8 cellular contexts compared by ENCODE assay signal in genomic region chr20:25319241-25320034, GRCh38.
DNase-seq lines count a peak whose midpoint lies in the region; ATAC-seq and TF ChIP-seq lines count a peak whose summit lies in the region.

No MANE protein-coding gene starts in this region.

- no TSS peak for BruUV-seq in OCI-LY7 (replicated peaks; lab: Mats Ljungman, UMichigan)

- H3K9me3 ChIP-seq in OCI-LY7 (ENCODE audit: low read length), result no peaks in the 10 kb centered on the region
- no peaks in the 10 kb centered on the region for H3K9me3 ChIP-seq in muscle layer of duodenum (ENCODE audit: control insufficient read depth in 1 of 2, low read length in 2 of 2)

- H3K4me3 ChIP-seq in GM12875 (ENCODE audit: low read depth, low read length), result no peak overlapping the region
- peak overlapping the region; percentile 45 for H3K4me3 ChIP-seq in OCI-LY7 (ENCODE audit: low read depth, low read length, poor library complexity, severe bottlenecking)
- H3K4me3 ChIP-seq in muscle layer of duodenum (ENCODE audit: low read depth in 1 of 2, low read length in 2 of 2), result no peak overlapping the region

- POLR2A ChIA-PET in OCI-LY7 (lab: Charles Lee), result interaction anchor here (0.6 to 2.0 kb wide), 4 partner anchors 24 to 78 kb away, joined by 3 to 5 read pairs (median 4); partner anchors contain the start of gene ABHD12

- ATAC-seq in HG02852 (IDR thresholded peaks at IDR 0.05; ENCODE audit: unreplicated experiment), result peak; percentile 14

- TF ChIP-seq CTCF in GM12875 (IDR thresholded peaks at IDR 0.05; ENCODE audit: borderline replicate concordance, insufficient read depth, low read depth, low read length) (peak; percentile 19; the same call in 1 of the 2 replicates), OCI-LY7 (conservative IDR thresholded peaks at IDR 0.05; ENCODE audit: low read length) (peak; percentile 36)

- H3K9me2 ChIP-seq in OCI-LY7 (ENCODE audit: insufficient read depth, low read length), result no peaks in the 10 kb centered on the region

- no peaks in the 10 kb centered on the region for H4K20me1 ChIP-seq in OCI-LY7 (ENCODE audit: insufficient read depth, low read length)

- CTCF ChIA-PET in OCI-LY7 (lab: Charles Lee; ENCODE audit: unreplicated experiment), result interaction anchor here (0.9 kb wide), 1 partner anchor 26 kb away, joined by 4 read pairs; no protein-coding TSS in a partner anchor

- H3K4me1 ChIP-seq in OCI-LY7 (ENCODE audit: insufficient read depth, low read length, poor library complexity, severe bottlenecking), result peaks cover 42% of the 10 kb centered on the region
- peaks cover 4 to 6% of the 10 kb centered on the region in 2 donors for H3K4me1 ChIP-seq in muscle layer of duodenum (ENCODE audit: control insufficient read depth in 1 of 2, insufficient read depth in 2 of 2, low read length in 2 of 2)

- no peaks in the 10 kb centered on the region for H3K79me2 ChIP-seq in OCI-LY7 (ENCODE audit: insufficient read depth, low read depth, low read length)

- intact Hi-C loops in OCI-LY7 (cut with micrococcal nuclease; ENCODE audit: unreplicated experiment), result loop anchor here (2.0 kb wide), 1 partner anchor 39 kb away; no protein-coding TSS in a partner anchor

- DNase-seq in OCI-LY7 (ENCODE audit: low spot score) (peak; percentile 63), AG08396 (ENCODE audit: low spot score) (no peak), GM19238 (ENCODE audit: insufficient read length, low spot score) (no peak), midbrain (lab: John Stamatoyannopoulos, UW) (no peak)
- no peak for DNase-seq in activated CD4-positive, alpha-beta T cell treated with anti-CD3 and anti-CD28 coated beads for 48 hours

- H3K27ac ChIP-seq in OCI-LY7 (ENCODE audit: low read depth, low read length, poor library complexity, severe bottlenecking), result peak overlapping the region; percentile 86
- peak overlapping the region; percentile 16 for H3K27ac ChIP-seq in muscle layer of duodenum (ENCODE audit: low read length)

- H2AFZ ChIP-seq in OCI-LY7 (ENCODE audit: low read length), result peak overlapping the region; percentile 68

- peak overlapping the region; percentile 79 for H3K4me2 ChIP-seq in OCI-LY7 (ENCODE audit: low read length)

- H3K36me3 ChIP-seq in OCI-LY7 (ENCODE audit: insufficient read depth, low read length) (no peaks in the 10 kb centered on the region), muscle layer of duodenum (ENCODE audit: control insufficient read depth in 1 of 2, insufficient read depth in 2 of 2, low read length in 2 of 2) (peaks cover 6 to 13% of the 10 kb centered on the region in 2 donors)

- H3K27me3 ChIP-seq in muscle layer of duodenum (ENCODE audit: low read depth, low read length), result no peaks in the 10 kb centered on the region
